8 cellular contexts compared by ENCODE assay signal in genomic region chr12:92827836-92828431, GRCh38.
DNase-seq lines count a peak whose midpoint lies in the region; ATAC-seq lines count a peak whose summit lies in the region.

No MANE protein-coding gene starts in this region.

- H2BK5ac ChIP-seq in neuronal stem cell (ENCODE audit: low read length) = no peak overlapping the region

- peaks cover 25% of the 10 kb centered on the region for H3K36me3 Mint-ChIP-seq in effector memory CD8-positive, alpha-beta T cell (ENCODE audit: insufficient read depth)

- H3K27me3 Mint-ChIP-seq in effector memory CD8-positive, alpha-beta T cell = no peaks in the 10 kb centered on the region

- no CpG with 5 or more reads among the region's 4 CpGs for WGBS in neuronal stem cell (ENCODE audit: extremely low coverage in 2 of 2, insufficient read length in 2 of 2, insufficient replicate concordance in 1 of 2), 2 donors

- H3K4me1 ChIP-seq in neuronal stem cell (ENCODE audit: control insufficient read depth in 2 of 2, insufficient read depth in 1 of 2, low read depth in 1 of 2, low read length in 2 of 2) = no peaks in the 10 kb centered on the region

- H3K4me3 Mint-ChIP-seq in effector memory CD8-positive, alpha-beta T cell = no peak overlapping the region

- H3K27ac Mint-ChIP-seq in effector memory CD8-positive, alpha-beta T cell = no peak overlapping the region

- no peak overlapping the region for H2BK12ac ChIP-seq in neuronal stem cell (ENCODE audit: low read length)

- no peak overlapping the region for H4K91ac ChIP-seq in neuronal stem cell (ENCODE audit: low read depth, low read length, poor library complexity)

- no peak overlapping the region for H4K8ac ChIP-seq in neuronal stem cell (ENCODE audit: low read depth, low read length)

- no peaks in the 10 kb centered on the region for H3K4me1 Mint-ChIP-seq in effector memory CD8-positive, alpha-beta T cell (ENCODE audit: low read depth in 2 of 2)

- H2AK5ac ChIP-seq in neuronal stem cell (ENCODE audit: low read depth, low read length) = no peak overlapping the region

- H3K9me3 ChIP-seq in neuronal stem cell (replicated peaks in 1 of 2; ENCODE audit: control insufficient read depth in 2 of 2, insufficient read depth in 1 of 2, low read depth in 1 of 2, low read length in 2 of 2) = no peaks in the 10 kb centered on the region

- H3K14ac ChIP-seq in neuronal stem cell (ENCODE audit: low read length) = no peak overlapping the region

- H3K9me3 Mint-ChIP-seq in effector memory CD8-positive, alpha-beta T cell = no peaks in the 10 kb centered on the region

- H2AFZ ChIP-seq in neuronal stem cell (ENCODE audit: low read length) = no peak overlapping the region

- H3K23ac ChIP-seq in neuronal stem cell (ENCODE audit: low read depth, low read length, poor library complexity) = no peak overlapping the region

- no peak overlapping the region for H3K27ac ChIP-seq in neuronal stem cell (replicated peaks; ENCODE audit: low read length)

- no peaks in the 10 kb centered on the region for H3K27me3 ChIP-seq in neuronal stem cell (ENCODE audit: control insufficient read depth in 3 of 3, insufficient read depth in 3 of 3, low read depth in 1 of 3, low read length in 3 of 3)

- no peak overlapping the region for H3K18ac ChIP-seq in neuronal stem cell (ENCODE audit: low read length)

- H3K79me1 ChIP-seq in neuronal stem cell (ENCODE audit: low read depth, low read length) = no peaks in the 10 kb centered on the region

- H3K4ac ChIP-seq in neuronal stem cell (ENCODE audit: low read length) = no peak overlapping the region

- peak; percentile 39 for ATAC-seq in effector memory CD8-positive, alpha-beta T cell (replicated peaks)
- ATAC-seq in activated CD4-positive, CD25-positive, alpha-beta regulatory T cell treated with anti-CD3 and anti-CD28 coated beads, Interleukin-2, amount 50 U/mL, for 24 hours = no peak

- no peak overlapping the region for H3K4me2 ChIP-seq in neuronal stem cell (ENCODE audit: insufficient read depth, low read length, poor library complexity, severe bottlenecking)

- H3K4me3 ChIP-seq in neuronal stem cell (ENCODE audit: low read length in 2 of 2) = no peak overlapping the region

- no peak overlapping the region for H2BK15ac ChIP-seq in neuronal stem cell (ENCODE audit: low read length)

- no peak overlapping the region for H3K9ac ChIP-seq in neuronal stem cell (ENCODE audit: low read depth, low read length, poor library complexity)

- no peak overlapping the region for H2BK120ac ChIP-seq in neuronal stem cell (ENCODE audit: low read depth, low read length)

- peaks cover 0 to 43% of the 10 kb centered on the region in 2 donors for H3K36me3 ChIP-seq in neuronal stem cell (replicated peaks in 1 of 2; ENCODE audit: control insufficient read depth in 2 of 2, insufficient read depth in 2 of 2, low read length in 2 of 2)

- DNase-seq in ELF-1 (ENCODE audit: low read depth, low spot score) (peak; percentile 6), HPDE6-E6E7 (ENCODE audit: extremely low spot score) (peak; percentile 16), SW 1271 (lab: John Stamatoyannopoulos, UW) (peak; percentile 14 to 69), neuronal stem cell (ENCODE audit: low spot score) (peak; percentile 8), GDM1 (lab: John Stamatoyannopoulos, UW) (no peak), ecto neural progenitor cell (ENCODE audit: low spot score) (no peak)
- peak; percentile 3 to 6 (median 5) for DNase-seq in effector memory CD8-positive, alpha-beta T cell

Comparison
In these comparisons a context has a peak if more than half of its experiments do, and no peak if none do; other contexts are left out.
1. DNase-seq: peak in ELF-1 (single experiment), HPDE6-E6E7 (single experiment), SW 1271 (2 of 2), effector memory CD8-positive, alpha-beta T cell (3 of 3) and neuronal stem cell (single experiment); none in GDM1 (single experiment) and ecto neural progenitor cell (single experiment).